Comparison of ENCODE assay signal across 25 cellular contexts in genomic region chr10:4882704-4883078, GRCh38.
"Had no signal": no experiment of that assay in that cellular context is flagged by ENCODE, and none has a peak within 500 bp of the region (broad histone marks: within the 10 kb centered on the region; RNA-seq: fewer than 3 reads in every experiment).

No MANE protein-coding gene starts in this region.

- H3K4me3 ChIP-seq: cardiac muscle cell had no signal

- H3K27ac Mint-ChIP-seq: activated CD4-positive, alpha-beta memory T cell treated with anti-CD3 and anti-CD28 coated beads, Interleukin-2, amount 10 ng/mL, durations not matched to agents 7 days and 5 days; activated CD4-positive, alpha-beta T cell treated with anti-CD3 and anti-CD28 coated beads for 36 hours; activated naive CD4-positive, alpha-beta T cell treated with anti-CD3 and anti-CD28 coated beads, Interleukin-2, amount 10 ng/mL, durations not matched to agents 7 days and 5 days; activated naive CD8-positive, alpha-beta T cell treated with anti-CD3 and anti-CD28 coated beads for 36 hours; activated T-helper 17 cell treated with anti-CD3 and anti-CD28 coated beads, Interleukin-2, amount 50 U/mL, for 72 hours had no signal

- ATAC-seq: activated CD4-positive, alpha-beta T cell treated with anti-CD3 and anti-CD28 coated beads for 36 hours; activated T-helper 17 cell treated with anti-CD3 and anti-CD28 coated beads, Interleukin-2, amount 50 U/mL, for 72 hours; Panc1; Right ventricle myocardium inferior had no signal

- H3K27ac ChIP-seq: brain microvascular endothelial cell, cardiac muscle cell, VCaP had no signal

- H3K36me3 ChIP-seq: brain microvascular endothelial cell, cardiac muscle cell had no signal

- H3K27me3 ChIP-seq: brain microvascular endothelial cell, cardiac muscle cell had no signal

- H3K9me2 ChIP-seq: SK-N-SH had no signal

- H3K27me3 Mint-ChIP-seq: activated CD4-positive, alpha-beta T cell treated with anti-CD3 and anti-CD28 coated beads for 36 hours; activated naive CD4-positive, alpha-beta T cell treated with anti-CD3 and anti-CD28 coated beads, Interleukin-2, amount 10 ng/mL, durations not matched to agents 7 days and 5 days; activated T-helper 17 cell treated with anti-CD3 and anti-CD28 coated beads, Interleukin-2, amount 50 U/mL, for 72 hours had no signal

- DNase-seq: activated CD4-positive, alpha-beta memory T cell treated with anti-CD3 and anti-CD28 coated beads, Interleukin-2, amount 10 ng/mL, durations not matched to agents 7 days and 5 days; activated CD4-positive, alpha-beta T cell treated with anti-CD3 and anti-CD28 coated beads for 36 hours; activated CD4-positive, alpha-beta T cell treated with anti-CD3 and anti-CD28 coated beads, Interleukin-2, amount 50 U/mL, for 1 hour; activated CD4-positive, CD25-positive, alpha-beta regulatory T cell; activated gamma-delta T cell; activated naive CD4-positive, alpha-beta T cell treated with anti-CD3 and anti-CD28 coated beads, Interleukin-2, amount 10 ng/mL, durations not matched to agents 7 days and 5 days; activated naive CD8-positive, alpha-beta T cell treated with anti-CD3 and anti-CD28 coated beads for 36 hours; activated T-cell treated with anti-CD3 and anti-CD28 coated beads for 4 hours; activated T-cell treated with anti-CD3 and anti-CD28 coated beads, Interleukin-2, amount 50 U/mL, for 48 hours; brain microvascular endothelial cell; NCI-H1105 treated with DMSO at 0.1 percent for 48 hours; NCI-H146; NCI-H187 treated with DMSO at 0.1 percent for 48 hours; NCI-H2171; NCI-H510A; NCI-H526 treated with DMSO at 0.1 percent for 48 hours; NCI-H82; RPMI8226; SK-N-SH; T-helper 1 cell had no signal

- H3K4me3 Mint-ChIP-seq: activated CD4-positive, alpha-beta memory T cell treated with anti-CD3 and anti-CD28 coated beads, Interleukin-2, amount 10 ng/mL, durations not matched to agents 7 days and 5 days; activated CD4-positive, alpha-beta T cell treated with anti-CD3 and anti-CD28 coated beads for 36 hours; activated naive CD4-positive, alpha-beta T cell treated with anti-CD3 and anti-CD28 coated beads, Interleukin-2, amount 10 ng/mL, durations not matched to agents 7 days and 5 days; activated naive CD8-positive, alpha-beta T cell treated with anti-CD3 and anti-CD28 coated beads for 36 hours; activated T-helper 17 cell treated with anti-CD3 and anti-CD28 coated beads, Interleukin-2, amount 50 U/mL, for 72 hours had no signal

- H3K9me3 Mint-ChIP-seq: activated CD4-positive, alpha-beta memory T cell treated with anti-CD3 and anti-CD28 coated beads, Interleukin-2, amount 10 ng/mL, durations not matched to agents 7 days and 5 days; activated naive CD4-positive, alpha-beta T cell treated with anti-CD3 and anti-CD28 coated beads, Interleukin-2, amount 10 ng/mL, durations not matched to agents 7 days and 5 days; activated naive CD8-positive, alpha-beta T cell treated with anti-CD3 and anti-CD28 coated beads for 36 hours; activated T-helper 17 cell treated with anti-CD3 and anti-CD28 coated beads, Interleukin-2, amount 50 U/mL, for 72 hours had no signal

- H3K36me3 Mint-ChIP-seq: activated naive CD4-positive, alpha-beta T cell treated with anti-CD3 and anti-CD28 coated beads, Interleukin-2, amount 10 ng/mL, durations not matched to agents 7 days and 5 days had no signal

- H3K9me3 ChIP-seq: SK-N-SH had no signal

- H3K9ac ChIP-seq: SK-N-SH had no signal

- H3K4me2 ChIP-seq: SK-N-SH had no signal

- H3K4me1 Mint-ChIP-seq: activated naive CD4-positive, alpha-beta T cell treated with anti-CD3 and anti-CD28 coated beads, Interleukin-2, amount 10 ng/mL, durations not matched to agents 7 days and 5 days; activated naive CD8-positive, alpha-beta T cell treated with anti-CD3 and anti-CD28 coated beads for 36 hours; activated T-helper 17 cell treated with anti-CD3 and anti-CD28 coated beads, Interleukin-2, amount 50 U/mL, for 72 hours had no signal
